In the genomic region with DNA sequence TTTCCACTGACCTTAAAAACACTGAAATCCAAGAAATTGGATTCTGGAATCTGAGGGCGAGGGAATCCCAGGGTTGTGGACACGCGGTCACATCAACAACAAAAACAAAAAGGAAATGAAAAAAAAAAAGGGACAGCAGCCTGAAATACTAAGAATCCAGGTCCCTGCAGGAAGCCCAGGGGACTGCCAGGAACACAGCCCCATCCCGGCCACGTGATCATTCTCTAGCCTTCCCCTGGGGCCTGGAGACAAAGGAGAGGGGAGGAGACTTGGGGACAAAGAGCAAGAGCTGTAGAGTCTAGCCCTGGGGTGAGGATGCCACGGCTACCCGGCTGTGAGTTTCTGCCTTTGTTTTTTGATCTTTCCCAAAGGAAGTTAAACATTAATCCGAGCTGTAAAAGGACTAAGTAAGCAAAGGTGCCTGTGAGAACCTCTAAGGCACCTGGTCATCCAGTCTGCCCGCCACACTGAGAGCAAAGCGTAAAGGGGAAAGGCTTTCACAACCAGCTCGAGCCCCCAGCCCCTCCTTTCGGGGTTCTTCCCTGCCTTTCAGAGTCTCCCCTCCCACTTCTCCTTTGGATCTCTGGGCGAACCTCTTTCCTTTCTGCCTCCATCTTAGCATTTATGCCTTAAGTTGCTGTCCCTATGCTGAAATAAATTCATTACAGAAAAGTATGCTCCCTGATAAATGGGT, we compare ENCODE assay signal across 9 cellular contexts. TPM values are rescaled to one million over a fixed set of nuclear protein-coding genes. Genes with fewer than 3 reads are reported as not detected.
DNase-seq lines count a peak whose midpoint lies in the region; ATAC-seq and TF ChIP-seq lines count a peak whose summit lies in the region.
"Had no signal": no experiment of that assay in that cellular context is flagged by ENCODE, and none has a peak within 500 bp of the region (broad histone marks: within the 10 kb centered on the region; RNA-seq: fewer than 3 reads in every experiment).

No MANE protein-coding gene starts in this region.

- POLR2A ChIA-PET in Caco-2 (lab: Charles Lee): interaction anchor here (0.5 to 1.9 kb wide), 18 partner anchors 8 to 1769 kb away, joined by 3 to 20 read pairs (median 4); a partner anchor contains a TSS

- peak; percentile 34 to 39 for TF ChIP-seq CTCF in Caco-2 (IDR thresholded peaks at IDR 0.05; ENCODE audit: insufficient read depth in 1 of 2, low read depth in 1 of 2, low read length in 1 of 2, severe bottlenecking in 1 of 2, unreplicated experiment in 1 of 2)
- peak; percentile 14 to 67 (median 49) for TF ChIP-seq CTCF in adrenal gland (IDR thresholded peaks at IDR 0.05)
- TF ChIP-seq CTCF in parathyroid adenoma (IDR thresholded peaks at IDR 0.05): no peak

- peaks cover 27% of the 10 kb centered on the region for H3K36me3 Mint-ChIP-seq in Caco-2 (ENCODE audit: insufficient read depth, unreplicated experiment)

- H3K27me3 ChIP-seq in Caco-2 (replicated peaks; ENCODE audit: control insufficient read depth, insufficient read depth, low read length): no peaks in the 10 kb centered on the region
- no peaks in the 10 kb centered on the region for H3K27me3 ChIP-seq in adrenal gland
- H3K27me3 ChIP-seq in parathyroid adenoma (ENCODE audit: control insufficient read depth, insufficient read depth, low read length): no peaks in the 10 kb centered on the region

- 3 to 8% (median 5%) methylated on average over 13 of the region's 13 CpGs for WGBS in adrenal gland, 4 donors

- CTCF ChIA-PET in Caco-2 (lab: Charles Lee): interaction anchor here (0.5 to 2.8 kb wide), 11 partner anchors 9 to 423 kb away, joined by 3 to 33 read pairs (median 8); a partner anchor contains a TSS

- DNase-seq in Caco-2 (peak; percentile 99 to 100), NCI-H1694 (lab: John Stamatoyannopoulos, UW) (peak; percentile 77), adrenal gland (peak; percentile 81 to 95 (median 92)), left cardiac atrium (peak; percentile 56)
- no peak for DNase-seq in activated CD4-positive, alpha-beta T cell treated with anti-CD3 and anti-CD28 coated beads, Interleukin-2, amount 50 U/mL, for 4 hours

- H3K9me3 Mint-ChIP-seq in Caco-2 (ENCODE audit: unreplicated experiment): no peaks in the 10 kb centered on the region

- H3K27ac ChIP-seq in adrenal gland: peak overlapping the region; percentile 41 to 86 (median 72)
- peak overlapping the region; percentile 50 for H3K27ac ChIP-seq in parathyroid adenoma
- H3K27ac ChIP-seq: neutrophil had no signal

- intact Hi-C loops in Caco-2 (cut with micrococcal nuclease; ENCODE audit: unreplicated experiment): loop anchor here (1.0 to 2.0 kb wide), 2 partner anchors 10 to 16 kb away; no protein-coding TSS in a partner anchor
- intact Hi-C loops in adrenal gland (cut with DNase I): no loop called here
- intact Hi-C loops in left cardiac atrium (cut with DNase I): no loop called here

- no TSS peak for BruUV-seq in Caco-2 (replicated peaks; lab: Mats Ljungman, UMichigan)

- H3K4me1 ChIP-seq in Caco-2 (peaks cover 55% of the 10 kb centered on the region), adrenal gland (replicated peaks in 1 of 2) (peaks cover 0 to 15% of the 10 kb centered on the region in 2 donors), parathyroid adenoma (no peaks in the 10 kb centered on the region)

- no peaks in the 10 kb centered on the region; the same call in 1 of the 2 replicates for H3K36me3 ChIP-seq in Caco-2 (ENCODE audit: control insufficient read depth, insufficient read depth, low read length)
- no peaks in the 10 kb centered on the region for H3K36me3 ChIP-seq in adrenal gland (replicated peaks in 1 of 2)
- H3K36me3 ChIP-seq in parathyroid adenoma (ENCODE audit: control insufficient read depth, insufficient read depth, low read length): no peaks in the 10 kb centered on the region
- H3K36me3 ChIP-seq: neutrophil had no signal

- peak; percentile 95 to 96 for ATAC-seq in left cardiac atrium
- no peak for ATAC-seq in GM18858 (IDR thresholded peaks at IDR 0.05; ENCODE audit: unreplicated experiment)
- no peak for ATAC-seq in HG02759 (IDR thresholded peaks at IDR 0.05; ENCODE audit: unreplicated experiment)

- H3K79me2 ChIP-seq in parathyroid adenoma: no peaks in the 10 kb centered on the region

- H3K27ac Mint-ChIP-seq in Caco-2 (ENCODE audit: unreplicated experiment): peak overlapping the region; percentile 66

- no peaks in the 10 kb centered on the region for H3K9me3 ChIP-seq in Caco-2
- no peaks in the 10 kb centered on the region for H3K9me3 ChIP-seq in adrenal gland (replicated peaks in 1 of 3)
- H3K9me3 ChIP-seq in parathyroid adenoma (ENCODE audit: control insufficient read depth, low read length): no peaks in the 10 kb centered on the region
- H3K9me3 ChIP-seq: neutrophil had no signal

- H3K4me3 ChIP-seq in Caco-2 (ENCODE audit: low read depth, low read length) (peak overlapping the region; percentile 39), adrenal gland (peak overlapping the region in 2 of 4 donors; percentile 6 to 54), parathyroid adenoma (ENCODE audit: low read depth, low read length) (no peak overlapping the region)

- H3K9ac ChIP-seq in parathyroid adenoma: no peak overlapping the region

- H3K4me2 ChIP-seq in parathyroid adenoma (ENCODE audit: low read length): no peak overlapping the region

- H3K4me1 Mint-ChIP-seq in Caco-2 (ENCODE audit: low read depth, unreplicated experiment): peaks cover 42% of the 10 kb centered on the region

- no peaks in the 10 kb centered on the region for H3K27me3 Mint-ChIP-seq in Caco-2 (ENCODE audit: insufficient read depth, unreplicated experiment)

- peak overlapping the region; percentile 84 for H3K4me3 Mint-ChIP-seq in Caco-2 (ENCODE audit: unreplicated experiment)

- H2AFZ ChIP-seq in parathyroid adenoma: peak overlapping the region; percentile 60

- peak in 1 of 2 donors; percentile 71 for TF ChIP-seq POLR2A in adrenal gland (IDR thresholded peaks at IDR 0.05)

RNA-seq across cellular contexts. Expression of a gene that starts 24.1 kb away (rescaled TPM):
- total RNA-seq in Caco-2 (2022) (710 and 751 TPM in 2 replicates), adrenal gland (10 to 100 TPM in 6 of 8 donors, 1 to 10 TPM in 2; 5.8 to 18.4 (median 12.1) TPM), left cardiac atrium (under 1 TPM; 0.12 to 0.89 TPM)
- 10 to 100 TPM; 13.6 to 36.7 (median 16.4) TPM for polyA plus RNA-seq in adrenal gland

RNA-seq across cellular contexts. Expression of a gene that starts 57.9 kb away (rescaled TPM):
- total RNA-seq in Caco-2 (2022) (70.5 and 72.5 TPM in 2 replicates), adrenal gland (10 to 100 TPM in 5 of 8 donors, 1 to 10 TPM in 3; 8.0 to 23.9 (median 11.9) TPM), left cardiac atrium (10 to 100 TPM; 11.4 to 13.5 TPM)
- polyA plus RNA-seq in adrenal gland: 10 to 100 TPM in 1 of 3 donors, 1 to 10 TPM in 2; 3.9 to 18.0 (median 4.9) TPM

Comparison
In these comparisons a context has a peak if more than half of its experiments do, and no peak if none do; other contexts are left out.
1. DNase-seq: peak in Caco-2 (2 of 2), NCI-H1694 (single experiment), adrenal gland (7 of 7) and left cardiac atrium (single experiment); none in activated CD4-positive, alpha-beta T cell treated with anti-CD3 and anti-CD28 coated beads, Interleukin-2, amount 50 U/mL, for 4 hours (0 of 2).
2. ATAC-seq: peak in left cardiac atrium (2 of 2); none in GM18858 (single experiment) and HG02759 (single experiment).
3. RNA of a gene that starts 24.1 kb away (total RNA-seq): 710 to 751 TPM in Caco-2; 5.8 to 18.4 TPM in adrenal gland and 0.12 to 0.89 TPM in left cardiac atrium; every median in the first group is over 10 times any median in the second.